Comparison of ENCODE assay signal across 8 cellular contexts in genomic region chr3:197002701-197003454, GRCh38. TPM values are rescaled to one million over a fixed set of nuclear protein-coding genes. Genes with fewer than 3 reads are reported as not detected.
DNase-seq lines count a peak whose midpoint lies in the region; ATAC-seq and TF ChIP-seq lines count a peak whose summit lies in the region.

No MANE protein-coding gene starts in this region.

- no peak overlapping the region for H3K27ac Mint-ChIP-seq in Calu3 (ENCODE audit: unreplicated experiment)
- no peak overlapping the region for H3K27ac Mint-ChIP-seq in activated T-helper 17 cell treated with anti-CD3 and anti-CD28 coated beads, Interleukin-2, amount 50 U/mL, for 72 hours

- no peaks in the 10 kb centered on the region for H3K27me3 ChIP-seq in OCI-LY1 (ENCODE audit: insufficient read depth, low read length)
- peaks cover 4% of the 10 kb centered on the region for H3K27me3 ChIP-seq in neural cell (ENCODE audit: insufficient read depth, low read depth, low read length)
- no peaks in the 10 kb centered on the region for H3K27me3 ChIP-seq in stomach smooth muscle (ENCODE audit: control insufficient read depth in 1 of 2, insufficient read depth in 2 of 2, low read length in 2 of 2)

- H3F3A ChIP-seq in OCI-LY1 (ENCODE audit: insufficient read depth, low read length) (no peaks in the 10 kb centered on the region), neural cell (ENCODE audit: insufficient read depth, low read length, poor library complexity, severe bottlenecking) (no peaks in the 10 kb centered on the region)

- no peaks in the 10 kb centered on the region for H3K9me2 ChIP-seq in OCI-LY1 (ENCODE audit: low read depth, low read length)
- H3K9me2 ChIP-seq in neural cell (ENCODE audit: insufficient read depth, low read length): no peaks in the 10 kb centered on the region

- TF ChIP-seq EP300 in neural cell (conservative IDR thresholded peaks at IDR 0.05; ENCODE audit: poor library complexity, severe bottlenecking): no peak

- H3K27ac ChIP-seq in OCI-LY1 (ENCODE audit: low read depth, low read length, poor library complexity, severe bottlenecking) (no peak overlapping the region), neural cell (ENCODE audit: low read length) (no peak overlapping the region), stomach smooth muscle (ENCODE audit: low read length) (peak overlapping the region; percentile 31)

- peak overlapping the region; percentile 59 for H3K4me3 Mint-ChIP-seq in Calu3 (ENCODE audit: low read depth, unreplicated experiment)
- H3K4me3 Mint-ChIP-seq in activated T-helper 17 cell treated with anti-CD3 and anti-CD28 coated beads, Interleukin-2, amount 50 U/mL, for 72 hours: peak overlapping the region; percentile 84

- H3K4me1 ChIP-seq in OCI-LY1 (ENCODE audit: insufficient read depth, low read length, severe bottlenecking) (peaks cover 25% of the 10 kb centered on the region), stomach smooth muscle (ENCODE audit: control insufficient read depth, insufficient read depth, low read length) (peaks cover 16% of the 10 kb centered on the region)

- CTCF ChIA-PET in Calu3 (lab: Charles Lee): interaction anchor here (1.1 kb wide), 1 partner anchor 26 kb away, joined by 5 read pairs; the partner anchor contains the start of gene MELTF

- TF ChIP-seq RAD21 in neural cell (conservative IDR thresholded peaks at IDR 0.05): peak; percentile 12

- no peaks in the 10 kb centered on the region for H3K9me3 ChIP-seq in OCI-LY1 (ENCODE audit: low read length)
- no peaks in the 10 kb centered on the region for H3K9me3 ChIP-seq in neural cell (ENCODE audit: low read length)
- no peaks in the 10 kb centered on the region for H3K9me3 ChIP-seq in stomach smooth muscle (ENCODE audit: control insufficient read depth in 2 of 2, low read length in 2 of 2)

- intact Hi-C loops in Calu3 (cut with micrococcal nuclease; ENCODE audit: unreplicated experiment): no loop called here

- TF ChIP-seq CTCF in Calu3 (IDR thresholded peaks at IDR 0.05; ENCODE audit: unreplicated experiment) (peak; percentile 81), OCI-LY1 (IDR thresholded peaks at IDR 0.05; ENCODE audit: low read length) (peak; percentile 62), fibroblast of the aortic adventitia (IDR thresholded peaks at IDR 0.05; ENCODE audit: insufficient read depth, low read length) (peak; percentile 62), neural cell (IDR thresholded peaks at IDR 0.05; ENCODE audit: poor library complexity, severe bottlenecking) (peak; percentile 66)

- no peaks in the 10 kb centered on the region for H3K79me2 ChIP-seq in OCI-LY1 (ENCODE audit: insufficient read depth, low read length)
- no peaks in the 10 kb centered on the region for H3K79me2 ChIP-seq in neural cell (replicated peaks; ENCODE audit: insufficient read depth, low read length)

- H3K9me3 Mint-ChIP-seq in Calu3 (ENCODE audit: low read depth, unreplicated experiment): no peaks in the 10 kb centered on the region
- no peaks in the 10 kb centered on the region for H3K9me3 Mint-ChIP-seq in activated T-helper 17 cell treated with anti-CD3 and anti-CD28 coated beads, Interleukin-2, amount 50 U/mL, for 72 hours

- peaks cover 6% of the 10 kb centered on the region for H3K36me3 Mint-ChIP-seq in Calu3 (ENCODE audit: insufficient read depth, unreplicated experiment)
- no peaks in the 10 kb centered on the region for H3K36me3 Mint-ChIP-seq in activated T-helper 17 cell treated with anti-CD3 and anti-CD28 coated beads, Interleukin-2, amount 50 U/mL, for 72 hours (ENCODE audit: low read depth)

- H3K4me3 ChIP-seq in OCI-LY1 (ENCODE audit: low read depth, low read length, poor library complexity, severe bottlenecking) (peak overlapping the region; percentile 69), fibroblast of the aortic adventitia (ENCODE audit: low read depth, low read length) (peak overlapping the region; percentile 67), neural cell (ENCODE audit: low read length) (peak overlapping the region; percentile 68), stomach smooth muscle (ENCODE audit: low read length in 2 of 2) (peak overlapping the region; percentile 49 to 70)

- no peak overlapping the region for H2AFZ ChIP-seq in OCI-LY1 (ENCODE audit: low read length)
- H2AFZ ChIP-seq in neural cell (ENCODE audit: low read depth, low read length): no peak overlapping the region

- H3K9ac ChIP-seq in OCI-LY1 (ENCODE audit: low read length): peak overlapping the region; percentile 84
- peak overlapping the region; percentile 65 for H3K9ac ChIP-seq in neural cell (ENCODE audit: low read length)
- H3K9ac ChIP-seq in stomach smooth muscle (ENCODE audit: low read length in 2 of 2): peak overlapping the region; percentile 55 to 82

- H3K4me2 ChIP-seq in OCI-LY1 (ENCODE audit: low read length) (peak overlapping the region; percentile 97), neural cell (ENCODE audit: low read length) (no peak overlapping the region)

- no peaks in the 10 kb centered on the region for H3K4me1 Mint-ChIP-seq in Calu3 (ENCODE audit: low read depth, unreplicated experiment)
- peaks cover 4% of the 10 kb centered on the region for H3K4me1 Mint-ChIP-seq in activated T-helper 17 cell treated with anti-CD3 and anti-CD28 coated beads, Interleukin-2, amount 50 U/mL, for 72 hours

- peak; percentile 69 for ATAC-seq in GM19463 (IDR thresholded peaks at IDR 0.05; ENCODE audit: unreplicated experiment)
- ATAC-seq in activated T-helper 17 cell treated with anti-CD3 and anti-CD28 coated beads, Interleukin-2, amount 50 U/mL, for 72 hours (replicated peaks): peak; percentile 87

- H4K20me1 ChIP-seq in OCI-LY1 (ENCODE audit: insufficient read depth, low read length) (no peaks in the 10 kb centered on the region), neural cell (ENCODE audit: insufficient read depth) (no peaks in the 10 kb centered on the region)

- DNase-seq in Calu3 (peak; percentile 91), HK-2 (ENCODE audit: unreplicated experiment) (peak; percentile 93), fibroblast of the aortic adventitia (ENCODE audit: low read depth) (peak; percentile 43)

- no peaks in the 10 kb centered on the region for H3K27me3 Mint-ChIP-seq in Calu3 (ENCODE audit: unreplicated experiment)
- no peaks in the 10 kb centered on the region for H3K27me3 Mint-ChIP-seq in activated T-helper 17 cell treated with anti-CD3 and anti-CD28 coated beads, Interleukin-2, amount 50 U/mL, for 72 hours

- H3K36me3 ChIP-seq in OCI-LY1 (ENCODE audit: insufficient read depth, low read length): no peaks in the 10 kb centered on the region; the same call in 1 of the 2 replicates
- H3K36me3 ChIP-seq in neural cell (ENCODE audit: insufficient read depth, low read length): no peaks in the 10 kb centered on the region
- H3K36me3 ChIP-seq in stomach smooth muscle (ENCODE audit: control insufficient read depth in 2 of 2, insufficient read depth in 2 of 2, low read length in 2 of 2): no peaks in the 10 kb centered on the region

- no TSS peak for BruUV-seq in Calu3 (replicated peaks; lab: Mats Ljungman, UMichigan)

TF ChIP-seq in neural cell, 6 proteins besides CTCF, POLR2A, EP300 and RAD21:
- TF ChIP-seq MXI1 (conservative IDR thresholded peaks at IDR 0.05; ENCODE audit: poor library complexity, severe bottlenecking) (no peak), SMC3 (conservative IDR thresholded peaks at IDR 0.05; ENCODE audit: poor library complexity) (peak; percentile 43)
TF ChIP-seq in neural cell: peak in this region for 1.

RNA-seq across cellular contexts. Expression of gene MELTF, which starts 26.7 kb away (rescaled TPM):
- total RNA-seq in Calu3 (2022) (29.8 and 39.0 TPM in 2 replicates), fibroblast of the aortic adventitia (ENCODE audit: low replicate concordance) (5.6 and 20.8 TPM in 2 replicates)
- 1 to 10 TPM; 6.0 to 9.7 TPM for total RNA-seq in activated T-helper 17 cell treated with anti-CD3 and anti-CD28 coated beads, Interleukin-2, amount 50 U/mL, for 72 hours
- 0.06 and 0.09 TPM in 2 replicates for polyA plus RNA-seq in neural cell
- 0.46 TPM in 1 of 2 replicates, not detected in the other for polyA minus RNA-seq in neural cell

RNA-seq across cellular contexts. Expression of gene PIGZ, which starts 34.2 kb away (rescaled TPM):
- total RNA-seq in Calu3 (2022): 6.7 TPM in 2 replicates
- total RNA-seq in activated T-helper 17 cell treated with anti-CD3 and anti-CD28 coated beads, Interleukin-2, amount 50 U/mL, for 72 hours: under 1 TPM; 0.78 to 0.82 TPM
- 1.9 and 19.2 TPM in 2 replicates for total RNA-seq in fibroblast of the aortic adventitia (ENCODE audit: low replicate concordance)
- polyA plus RNA-seq in neural cell: 5.8 and 6.5 TPM in 2 replicates
- polyA minus RNA-seq in neural cell: 4.9 and 6.9 TPM in 2 replicates

Comparison
In these comparisons a context has a peak if more than half of its experiments do, and no peak if none do; other contexts are left out.
1. DNase-seq: peak in every context shown above with its lines; median percentile 93 in HK-2; 91 in Calu3; 43 in fibroblast of the aortic adventitia.